In genomic region chr6:140744648-140745320, GRCh38 we compare ENCODE assay signal across 12 cellular contexts.
DNase-seq lines count a peak whose midpoint lies in the region; ATAC-seq and TF ChIP-seq lines count a peak whose summit lies in the region.
"Had no signal": no experiment of that assay in that cellular context is flagged by ENCODE, and none has a peak within 500 bp of the region (broad histone marks: within the 10 kb centered on the region; RNA-seq: fewer than 3 reads in every experiment).

No MANE protein-coding gene starts in this region.

- no TSS peak for BruUV-seq in IMR-90 (replicated peaks; lab: Mats Ljungman, UMichigan)

- H3K27me3 Mint-ChIP-seq in activated CD4-positive, alpha-beta T cell treated with anti-CD3 and anti-CD28 coated beads, Interleukin-2, amount 10 ng/mL, durations not matched to agents 24 days and 14 days = no peaks in the 10 kb centered on the region
- H3K27me3 Mint-ChIP-seq: activated CD4-positive, alpha-beta memory T cell treated with anti-CD3 and anti-CD28 coated beads for 36 hours had no signal

- H3K9me3 Mint-ChIP-seq in activated CD4-positive, alpha-beta T cell treated with anti-CD3 and anti-CD28 coated beads, Interleukin-2, amount 10 ng/mL, durations not matched to agents 24 days and 14 days = peaks cover 4% of the 10 kb centered on the region

- no peak for TF ChIP-seq CTCF in GM12865 (IDR thresholded peaks at IDR 0.05; ENCODE audit: insufficient read depth, low read depth, low read length, missing control alignments)
- TF ChIP-seq CTCF in IMR-90 (conservative IDR thresholded peaks at IDR 0.05; ENCODE audit: low read depth, low read length) = no peak
- TF ChIP-seq CTCF in GM10248 (IDR thresholded peaks at IDR 0.05; ENCODE audit: control extremely low read depth, extremely low read depth, low read depth, missing control alignments) = no peak

- TF ChIP-seq POLR2A in IMR-90 (IDR thresholded peaks at IDR 0.05; ENCODE audit: low read depth, low read length) = no peak

- no peaks in the 10 kb centered on the region for H3K36me3 ChIP-seq in GM23248 (ENCODE audit: low read depth)
- no peaks in the 10 kb centered on the region for H3K36me3 ChIP-seq in IMR-90 (ENCODE audit: control insufficient read depth, insufficient read depth, low read length)
- H3K36me3 ChIP-seq: sigmoid colon, tibial artery had no signal

- H3K36me3 Mint-ChIP-seq in activated CD4-positive, alpha-beta T cell treated with anti-CD3 and anti-CD28 coated beads, Interleukin-2, amount 10 ng/mL, durations not matched to agents 24 days and 14 days (ENCODE audit: low read depth) = no peaks in the 10 kb centered on the region

- no peak for TF ChIP-seq RAD21 in IMR-90 (IDR thresholded peaks at IDR 0.05; ENCODE audit: low read length)

- H3F3A ChIP-seq in GM23248 (ENCODE audit: insufficient read depth) = no peaks in the 10 kb centered on the region

- no peaks in the 10 kb centered on the region for H4K20me1 ChIP-seq in GM23248 (ENCODE audit: insufficient read depth)
- H4K20me1 ChIP-seq in IMR-90 (ENCODE audit: insufficient read depth, low read length) = no peaks in the 10 kb centered on the region

- no peak overlapping the region for H3K9ac ChIP-seq in GM23248
- no peak overlapping the region for H3K9ac ChIP-seq in IMR-90 (ENCODE audit: low read depth, low read length)

- H3K4me1 Mint-ChIP-seq in activated CD4-positive, alpha-beta T cell treated with anti-CD3 and anti-CD28 coated beads, Interleukin-2, amount 10 ng/mL, durations not matched to agents 24 days and 14 days = peaks cover 3% of the 10 kb centered on the region

- no peak overlapping the region for H3K4me3 Mint-ChIP-seq in activated CD4-positive, alpha-beta T cell treated with anti-CD3 and anti-CD28 coated beads, Interleukin-2, amount 10 ng/mL, durations not matched to agents 24 days and 14 days
- H3K4me3 Mint-ChIP-seq: activated CD4-positive, alpha-beta memory T cell treated with anti-CD3 and anti-CD28 coated beads for 36 hours had no signal

- peak overlapping the region; percentile 55; the same call in 1 of the 3 replicates for H2BK15ac ChIP-seq in IMR-90 (ENCODE audit: low read depth, low read length)

- peak overlapping the region; percentile 51; the same call in 1 of the 2 replicates for H2BK20ac ChIP-seq in IMR-90 (ENCODE audit: low read depth, low read length)

- H3K9me1 ChIP-seq in IMR-90 (ENCODE audit: insufficient read depth, low read length) = peaks cover 3% of the 10 kb centered on the region

- no peak overlapping the region for H3K56ac ChIP-seq in IMR-90 (ENCODE audit: extremely low read depth, insufficient read depth, low read length)

- H3K27ac ChIP-seq in GM23248 = no peak overlapping the region
- no peak overlapping the region for H3K27ac ChIP-seq in IMR-90 (ENCODE audit: insufficient read depth, low read length)
- H3K27ac ChIP-seq: sigmoid colon, tibial artery had no signal

- H2AFZ ChIP-seq in GM23248 = no peak overlapping the region
- H2AFZ ChIP-seq in IMR-90 (replicated peaks; ENCODE audit: low read length, poor library complexity) = peak overlapping the region; percentile 79

- H2BK5ac ChIP-seq in IMR-90 (ENCODE audit: low read depth, low read length, poor library complexity, severe bottlenecking) = peak overlapping the region; percentile 1

- H2AK5ac ChIP-seq in IMR-90 (ENCODE audit: low read depth, low read length) = peak overlapping the region; percentile 17; the same call in 1 of the 2 replicates

- no peaks in the 10 kb centered on the region for H3K79me2 ChIP-seq in GM23248 (ENCODE audit: insufficient read depth)

- H3K27ac Mint-ChIP-seq in activated CD4-positive, alpha-beta T cell treated with anti-CD3 and anti-CD28 coated beads, Interleukin-2, amount 10 ng/mL, durations not matched to agents 24 days and 14 days = no peak overlapping the region
- H3K27ac Mint-ChIP-seq: activated CD4-positive, alpha-beta memory T cell treated with anti-CD3 and anti-CD28 coated beads for 36 hours had no signal

- peak; percentile 64 for DNase-seq in GM12865 (ENCODE audit: low read depth)
- DNase-seq in GM23248 = peak; percentile 75
- peak; percentile 69 for DNase-seq in IMR-90
- DNase-seq in fibroblast of peridontal ligament (ENCODE audit: extremely low read depth) = peak; percentile 74
- DNase-seq in activated CD4-positive, alpha-beta T cell treated with anti-CD3 and anti-CD28 coated beads, Interleukin-2, amount 10 ng/mL, durations not matched to agents 24 days and 14 days = no peak
- DNase-seq in DMS79 treated with DMSO at 0.1 percent for 48 hours (lab: John Stamatoyannopoulos, UW) = no peak
- no peak for DNase-seq in GM10248 (ENCODE audit: extremely low spot score)
- DNase-seq: activated CD4-positive, alpha-beta memory T cell treated with anti-CD3 and anti-CD28 coated beads for 36 hours; NCI-H446; sigmoid colon had no signal

- H3K14ac ChIP-seq in IMR-90 (replicated peaks; ENCODE audit: low read depth, low read length) = peak overlapping the region; percentile 9; the same call in 1 of the 2 replicates

- H2AK9ac ChIP-seq in IMR-90 (replicated peaks; ENCODE audit: low read depth, low read length, poor library complexity) = peak overlapping the region; percentile 24

- H3K4me1 ChIP-seq in GM23248 (ENCODE audit: insufficient read depth) = no peaks in the 10 kb centered on the region; the same call in 1 of the 2 replicates
- H3K4me1 ChIP-seq in IMR-90 (ENCODE audit: control insufficient read depth, insufficient read depth, low read length) = no peaks in the 10 kb centered on the region; the same call in 1 of the 2 replicates
- H3K4me1 ChIP-seq: sigmoid colon, tibial artery had no signal

- no peak overlapping the region for H3K23ac ChIP-seq in IMR-90 (ENCODE audit: low read depth, low read length)

- CTCF ChIA-PET in IMR-90 (lab: Yijun Ruan, JAX) (no interaction called here), GM10248 (lab: Yijun Ruan, JAX) (interaction anchor here (0.7 to 0.9 kb wide), 2 partner anchors 14 to 17 kb away, joined by 3 read pairs; no protein-coding TSS in a partner anchor)

- H2BK120ac ChIP-seq in IMR-90 (ENCODE audit: low read depth, low read length) = peak overlapping the region; percentile 82

- H3K9me3 ChIP-seq in GM23248 (ENCODE audit: low read depth) (no peaks in the 10 kb centered on the region), IMR-90 (ENCODE audit: control insufficient read depth, insufficient read depth, low read length) (peaks cover 2% of the 10 kb centered on the region)
- H3K9me3 ChIP-seq: sigmoid colon had no signal

- H4K91ac ChIP-seq in IMR-90 (ENCODE audit: insufficient read depth, low read depth, low read length) = peak overlapping the region; percentile 49; the same call in 1 of the 2 replicates

- H3K4ac ChIP-seq in IMR-90 (ENCODE audit: low read depth, low read length) = peak overlapping the region; percentile 76

- H4K5ac ChIP-seq in IMR-90 (ENCODE audit: low read depth, low read length) = no peak overlapping the region; the same call in 1 of the 2 replicates

- H3K79me1 ChIP-seq in IMR-90 (ENCODE audit: low read depth in 1 of 2, low read length in 2 of 2) = no peaks in the 10 kb centered on the region

- in situ Hi-C loops in GM23248 (cut with MboI) = no loop called here
- in situ Hi-C loops in IMR-90 (cut with MboI; ENCODE audit: low sequenced_read_pairs) = no loop called here

- WGBS in GM23248 (ENCODE audit: low coverage in 1 of 2, low lambda C conversion rate in 2 of 2, missing lambda C conversion rate in 2 of 2), 2 experiments = 48 to 52% methylated on average over 2 of the region's 2 CpGs
- no CpG with 5 or more reads among the region's 2 CpGs for WGBS in IMR-90 (ENCODE audit: extremely low coverage in 2 of 2, insufficient read length in 1 of 2), 2 experiments

- ATAC-seq in IMR-90 (ENCODE audit: low read depth) (peak; percentile 46), HG03135 (IDR thresholded peaks at IDR 0.05; ENCODE audit: unreplicated experiment) (no peak)

- H3K4me3 ChIP-seq in GM12865 (ENCODE audit: low read depth, low read length) (no peak overlapping the region), GM23248 (no peak overlapping the region), IMR-90 (ENCODE audit: insufficient read depth, low read depth, low read length) (no peak overlapping the region)
- H3K4me3 ChIP-seq: sigmoid colon, tibial artery had no signal

- H3K4me2 ChIP-seq in GM23248 (ENCODE audit: unreplicated experiment) (no peak overlapping the region), IMR-90 (ENCODE audit: low read depth, low read length) (no peak overlapping the region)

- POLR2A ChIA-PET in IMR-90 (lab: Charles Lee; ENCODE audit: unreplicated experiment) = no interaction called here
- POLR2A ChIA-PET in GM10248 (lab: Yijun Ruan, JAX) = no interaction called here

- H4K8ac ChIP-seq in IMR-90 (ENCODE audit: low read depth in 2 of 2, low read length in 2 of 2) = peak overlapping the region in 1 of 2 experiments; percentile 8; a peak in 1 of 4 replicates

- intact Hi-C loops in IMR-90 (cut with micrococcal nuclease) = no loop called here
- intact Hi-C loops in activated CD4-positive, alpha-beta T cell treated with anti-CD3 and anti-CD28 coated beads, Interleukin-2, amount 10 ng/mL, durations not matched to agents 24 days and 14 days (cut with micrococcal nuclease) = no loop called here

- H3K27me3 ChIP-seq in GM23248 (replicated peaks; ENCODE audit: insufficient read depth) (no peaks in the 10 kb centered on the region), IMR-90 (ENCODE audit: control insufficient read depth, insufficient read depth, low read length) (no peaks in the 10 kb centered on the region)
- H3K27me3 ChIP-seq: sigmoid colon, tibial artery had no signal

- dilution Hi-C loops in IMR-90 (cut with HindIII; ENCODE audit: low sequenced_read_pairs, unreplicated experiment) = no loop called here

- H3K18ac ChIP-seq in IMR-90 (ENCODE audit: low read depth, low read length) = peak overlapping the region; percentile 7; the same call in 1 of the 2 replicates

- no peaks in the 10 kb centered on the region for H3K9me2 ChIP-seq in GM23248 (ENCODE audit: insufficient read depth)

TF ChIP-seq in IMR-90, 13 proteins besides CTCF, POLR2A, EP300 and RAD21:
- TF ChIP-seq NFE2L2 (IDR thresholded peaks at IDR 0.05; ENCODE audit: low read depth, low read length) (peak; percentile 89), MAFK (IDR thresholded peaks at IDR 0.05; ENCODE audit: low read depth, low read length) (peak; percentile 99), RFX5 (IDR thresholded peaks at IDR 0.05; ENCODE audit: low read depth, low read length) (no peak)
TF ChIP-seq in IMR-90: peak in this region for 2.

Comparison
In these comparisons a context has a peak if more than half of its experiments do, and no peak if none do; other contexts are left out.
1. DNase-seq: peak in GM12865 (single experiment), GM23248 (single experiment), IMR-90 (single experiment) and fibroblast of peridontal ligament (single experiment); none in activated CD4-positive, alpha-beta T cell treated with anti-CD3 and anti-CD28 coated beads, Interleukin-2, amount 10 ng/mL, durations not matched to agents 24 days and 14 days (single experiment), DMS79 treated with DMSO at 0.1 percent for 48 hours (single experiment) and GM10248 (single experiment).